17 cellular contexts compared by ENCODE assay signal in the genomic region with DNA sequence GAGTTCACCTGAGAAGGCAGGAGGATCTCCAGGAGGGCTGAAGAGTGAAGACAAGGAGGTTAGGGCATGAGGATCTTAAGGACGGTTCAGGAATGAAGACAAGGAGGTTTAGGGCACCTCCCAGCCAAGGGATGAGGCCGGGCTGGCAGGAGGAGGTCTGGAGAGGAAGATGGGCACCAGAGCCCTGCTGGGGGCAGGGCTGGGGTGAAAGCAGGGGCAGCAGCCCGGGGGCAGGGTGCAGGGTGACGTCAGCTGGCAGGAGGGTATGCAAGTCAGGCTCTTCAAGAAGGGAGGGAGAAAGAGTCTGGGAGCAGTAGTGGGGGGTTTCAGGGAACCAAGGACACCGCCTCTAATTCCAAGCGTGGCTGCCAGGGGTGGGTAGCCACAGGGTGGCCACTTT.
DNase-seq lines count a peak whose midpoint lies in the region; ATAC-seq, FAIRE-seq and TF ChIP-seq lines count a peak whose summit lies in the region.
"Had no signal": no experiment of that assay in that cellular context is flagged by ENCODE, and none has a peak within 500 bp of the region (broad histone marks: within the 10 kb centered on the region; RNA-seq: fewer than 3 reads in every experiment).

No MANE protein-coding gene starts in this region.

- no peak overlapping the region for H3K9ac ChIP-seq in H1 (replicated peaks in 1 of 4; ENCODE audit: extremely low read depth in 1 of 4, low read depth in 3 of 4, low read length in 3 of 4)
- H3K9ac ChIP-seq: BLaER1 had no signal

- H3K36me3 ChIP-seq in ACC112 (ENCODE audit: insufficient read depth, low read length), result no peaks in the 10 kb centered on the region
- no peaks in the 10 kb centered on the region for H3K36me3 ChIP-seq in SJSA1
- no peaks in the 10 kb centered on the region; a peak in 1 of 8 replicates for H3K36me3 ChIP-seq in H1 (ENCODE audit: control insufficient read depth in 2 of 4, insufficient read depth in 4 of 4, low read length in 3 of 4)
- no peaks in the 10 kb centered on the region for H3K36me3 ChIP-seq in osteoblast (ENCODE audit: insufficient read depth, low read length)
- H3K36me3 ChIP-seq: BLaER1 had no signal

- H2BK12ac ChIP-seq in H1 (ENCODE audit: low read depth, low read length), result peak overlapping the region; percentile 27; the same call in 1 of the 2 replicates

- no peak overlapping the region for H3K4ac ChIP-seq in H1 (replicated peaks; ENCODE audit: insufficient read length, low read depth, low read length)

- CTCF ChIA-PET in H1 (lab: Charles Lee; ENCODE audit: partially characterized antibody), result no interaction called here

- H3K4me3 ChIP-seq in ACC112 (ENCODE audit: low read depth, low read length) (no peak overlapping the region), SJSA1 (no peak overlapping the region), H1 (ENCODE audit: extremely low read depth in 1 of 4, insufficient read depth in 2 of 4, low read depth in 3 of 4, low read length in 4 of 4) (no peak overlapping the region), osteoblast (ENCODE audit: insufficient read depth, low read length) (no peak overlapping the region)
- H3K4me3 ChIP-seq: BLaER1 had no signal

- H3K9me3 ChIP-seq in SJSA1 (replicated peaks), result no peaks in the 10 kb centered on the region
- peaks cover 4 to 10% of the 10 kb centered on the region in 2 experiments; a peak in 2 of 4 replicates for H3K9me3 ChIP-seq in H1 (ENCODE audit: insufficient read depth in 2 of 2, low read depth in 1 of 2, low read length in 1 of 2)
- H3K9me3 ChIP-seq in osteoblast (ENCODE audit: low read depth, low read length), result no peaks in the 10 kb centered on the region
- H3K9me3 ChIP-seq: BLaER1 had no signal

- H2BK15ac ChIP-seq in H1 (ENCODE audit: low read length), result 0 out of 2 replicates have a peak overlapping the region, but pooled peaks have one; percentile 61

- H3K4me1 Mint-ChIP-seq in stimulated activated naive B cell treated with anti-CD40 and anti-IgM and Interleukin-4, amounts not matched to agents 10 μg/mL and 1 μg/mL and 100 μg/mL, for 72 hours, result no peaks in the 10 kb centered on the region

- 64% methylated on average over 5 of the region's 6 CpGs; no CpG with 5 or more reads in 1 of the 2 experiments for WGBS in H1 (ENCODE audit: extremely low coverage in 1 of 2, insufficient coverage in 1 of 2, insufficient read length in 1 of 2, insufficient replicate concordance in 2 of 2, low coverage in 1 of 2, low lambda C conversion rate in 2 of 2, missing lambda C conversion rate in 1 of 2), 2 experiments

- H3K27me3 ChIP-seq in ACC112 (ENCODE audit: insufficient read depth, low read length), result no peaks in the 10 kb centered on the region
- H3K27me3 ChIP-seq in SJSA1 (replicated peaks), result no peaks in the 10 kb centered on the region
- no peaks in the 10 kb centered on the region for H3K27me3 ChIP-seq in H1 (replicated peaks in 1 of 4; ENCODE audit: control insufficient read depth in 3 of 4, extremely low read depth in 1 of 4, insufficient read depth in 3 of 4, low read length in 3 of 4)
- no peaks in the 10 kb centered on the region for H3K27me3 ChIP-seq in osteoblast (ENCODE audit: insufficient read depth, low read length)
- H3K27me3 ChIP-seq: BLaER1 had no signal

- H3K79me2 ChIP-seq in ACC112 (ENCODE audit: control insufficient read depth, insufficient read depth, low read length, unreplicated experiment) (no peaks in the 10 kb centered on the region), H1 (ENCODE audit: control insufficient read depth in 1 of 2, insufficient read depth in 2 of 2, low read length in 2 of 2) (no peaks in the 10 kb centered on the region), osteoblast (ENCODE audit: insufficient read depth, low read length) (no peaks in the 10 kb centered on the region)

- H3K4me2 ChIP-seq in H1 (ENCODE audit: insufficient read depth in 1 of 2, low read depth in 2 of 2, low read length in 2 of 2) (no peak overlapping the region), osteoblast (ENCODE audit: insufficient read depth, low read length) (no peak overlapping the region)
- H3K4me2 ChIP-seq: BLaER1 had no signal

- H3K36me3 Mint-ChIP-seq in stimulated activated naive B cell treated with anti-CD40 and anti-IgM and Interleukin-4, amounts not matched to agents 10 μg/mL and 1 μg/mL and 100 μg/mL, for 72 hours, result no peaks in the 10 kb centered on the region
- H3K36me3 Mint-ChIP-seq: CD8-positive, alpha-beta T cell had no signal

- peak in 1 of 2 experiments; percentile 15 for DNase-seq in SJSA1 (ENCODE audit: low read depth in 1 of 2, low spot score in 2 of 2)
- no peak for DNase-seq in H1 (ENCODE audit: low read depth in 1 of 2, low spot score in 2 of 2)
- DNase-seq in osteoblast (ENCODE audit: insufficient read length, low spot score, missing footprints), result no peak
- no peak for DNase-seq in kidney tubule cell (ENCODE audit: low spot score)
- DNase-seq in stimulated activated naive B cell treated with anti-CD40 and anti-IgM and Interleukin-4, amounts not matched to agents 10 μg/mL and 1 μg/mL and 100 μg/mL, for 72 hours, result no peak
- no peak for DNase-seq in HPDE6-E6E7 (ENCODE audit: extremely low spot score)
- DNase-seq: CD8-positive, alpha-beta T cell; DMS79; MV-4-11; NCI-H1417 treated with DMSO at 0.1 percent for 48 hours; NCI-H1930; NCI-H2171 treated with DMSO at 0.1 percent for 48 hours; NCI-H748 treated with DMSO at 0.1 percent for 48 hours had no signal

- H3K14ac ChIP-seq in H1 (ENCODE audit: insufficient read length), result no peak overlapping the region

- H4K20me1 ChIP-seq in H1 (replicated peaks in 1 of 2; ENCODE audit: control insufficient read depth in 1 of 2, insufficient read depth in 2 of 2, low read length in 2 of 2) (no peaks in the 10 kb centered on the region), osteoblast (ENCODE audit: insufficient read depth, low read length) (no peaks in the 10 kb centered on the region)
- H4K20me1 ChIP-seq: BLaER1 had no signal

- H3K79me1 ChIP-seq in H1 (ENCODE audit: low read depth, low read length), result no peaks in the 10 kb centered on the region

- TF ChIP-seq CTCF in H1 (IDR thresholded peaks at IDR 0.05; ENCODE audit: control extremely low read depth in 1 of 3, insufficient read depth in 1 of 3, low read depth in 1 of 3, low read length in 3 of 3) (no peak), osteoblast (IDR thresholded peaks at IDR 0.05; ENCODE audit: extremely low read depth, low read depth, low read length) (no peak)

- TF ChIP-seq RAD21 in H1 (IDR thresholded peaks at IDR 0.05 in 1 of 2, conservative IDR thresholded peaks at IDR 0.05 in 1 of 2; ENCODE audit: low read depth in 2 of 2, low read length in 2 of 2), result no peak

- no peak overlapping the region for H3K27ac Mint-ChIP-seq in stimulated activated naive B cell treated with anti-CD40 and anti-IgM and Interleukin-4, amounts not matched to agents 10 μg/mL and 1 μg/mL and 100 μg/mL, for 72 hours
- H3K27ac Mint-ChIP-seq: CD8-positive, alpha-beta T cell had no signal

- H2BK120ac ChIP-seq in H1 (replicated peaks; ENCODE audit: low read depth, low read length), result no peak overlapping the region

- H4K91ac ChIP-seq in H1 (replicated peaks; ENCODE audit: insufficient read length, low read length), result no peak overlapping the region

- no peak for FAIRE-seq in H1 (lab: Jason Lieb, UNC)

- H3K18ac ChIP-seq in H1 (ENCODE audit: extremely low read depth, low read length), result no peak overlapping the region

- H3K56ac ChIP-seq in H1 (replicated peaks; ENCODE audit: insufficient read length, low read depth, low read length), result no peak overlapping the region

- TF ChIP-seq EP300 in H1 (IDR thresholded peaks at IDR 0.05; ENCODE audit: borderline replicate concordance in 1 of 2, low read depth in 2 of 2, low read length in 2 of 2), result no peak

- no peak overlapping the region for H3K23ac ChIP-seq in H1 (ENCODE audit: insufficient read length)

- H2BK20ac ChIP-seq in H1 (ENCODE audit: low read length), result no peak overlapping the region

- no peak overlapping the region for H2AFZ ChIP-seq in ACC112 (ENCODE audit: low read length, unreplicated experiment)
- no peak overlapping the region for H2AFZ ChIP-seq in H1 (ENCODE audit: low read length)
- H2AFZ ChIP-seq in osteoblast (ENCODE audit: low read length), result peak overlapping the region; percentile 14

- peaks cover 0 to 6% of the 10 kb centered on the region in 2 donors for H3K27me3 Mint-ChIP-seq in stimulated activated naive B cell treated with anti-CD40 and anti-IgM and Interleukin-4, amounts not matched to agents 10 μg/mL and 1 μg/mL and 100 μg/mL, for 72 hours

- POLR2A ChIA-PET in H1 (lab: Charles Lee; ENCODE audit: partially characterized antibody), result no interaction called here

- no peak for ATAC-seq in GM21576 (IDR thresholded peaks at IDR 0.05; ENCODE audit: unreplicated experiment)
- ATAC-seq in stimulated activated naive B cell treated with anti-CD40 and anti-IgM and Interleukin-4, amounts not matched to agents 10 μg/mL and 1 μg/mL and 100 μg/mL, for 72 hours (replicated peaks), result no peak
- ATAC-seq: CD8-positive, alpha-beta T cell; HCT116 had no signal

- no peak overlapping the region for H3K4me3 Mint-ChIP-seq in stimulated activated naive B cell treated with anti-CD40 and anti-IgM and Interleukin-4, amounts not matched to agents 10 μg/mL and 1 μg/mL and 100 μg/mL, for 72 hours
- H3K4me3 Mint-ChIP-seq: CD8-positive, alpha-beta T cell had no signal

- no peak overlapping the region for H4K5ac ChIP-seq in H1 (ENCODE audit: insufficient read length, low read depth, low read length)

- TF ChIP-seq POLR2A in H1 (IDR thresholded peaks at IDR 0.05; ENCODE audit: control extremely low read depth in 1 of 2, low read depth in 2 of 2, low read length in 2 of 2), result no peak

- peaks cover 0 to 5% of the 10 kb centered on the region in 2 donors for H3K9me3 Mint-ChIP-seq in stimulated activated naive B cell treated with anti-CD40 and anti-IgM and Interleukin-4, amounts not matched to agents 10 μg/mL and 1 μg/mL and 100 μg/mL, for 72 hours

- H3K23me2 ChIP-seq in H1 (ENCODE audit: low read depth, low read length), result no peaks in the 10 kb centered on the region; the same call in 1 of the 2 replicates

- H3K27ac ChIP-seq in ACC112 (ENCODE audit: low read depth, low read length) (peak overlapping the region; percentile 70; the same call in 1 of the 2 replicates), SJSA1 (peak overlapping the region; percentile 67), H1 (ENCODE audit: low read depth, low read length) (no peak overlapping the region), osteoblast (ENCODE audit: low read depth, low read length) (peak overlapping the region; percentile 95)
- H3K27ac ChIP-seq: BLaER1 had no signal

- no peak overlapping the region; the same call in 1 of the 2 replicates for H2BK5ac ChIP-seq in H1 (ENCODE audit: low read depth, low read length)

- H2AK5ac ChIP-seq in H1 (ENCODE audit: low read depth, low read length), result no peak overlapping the region

- no peak overlapping the region for H4K8ac ChIP-seq in H1 (ENCODE audit: extremely low read depth, insufficient read depth, low read length)

- H3K4me1 ChIP-seq in ACC112 (ENCODE audit: control insufficient read depth, insufficient read depth, low read length, unreplicated experiment) (peaks cover 19% of the 10 kb centered on the region), SJSA1 (replicated peaks) (peaks cover 24% of the 10 kb centered on the region), H1 (replicated peaks in 1 of 4; ENCODE audit: control insufficient read depth in 3 of 4, insufficient read depth in 4 of 4, low read length in 3 of 4) (peaks cover 7 to 11% (median 9%) of the 10 kb centered on the region in 4 experiments; a peak in 5 of 7 replicates), osteoblast (ENCODE audit: insufficient read depth, low read length) (peaks cover 27% of the 10 kb centered on the region)
- H3K4me1 ChIP-seq: BLaER1 had no signal
